In the genomic region with DNA sequence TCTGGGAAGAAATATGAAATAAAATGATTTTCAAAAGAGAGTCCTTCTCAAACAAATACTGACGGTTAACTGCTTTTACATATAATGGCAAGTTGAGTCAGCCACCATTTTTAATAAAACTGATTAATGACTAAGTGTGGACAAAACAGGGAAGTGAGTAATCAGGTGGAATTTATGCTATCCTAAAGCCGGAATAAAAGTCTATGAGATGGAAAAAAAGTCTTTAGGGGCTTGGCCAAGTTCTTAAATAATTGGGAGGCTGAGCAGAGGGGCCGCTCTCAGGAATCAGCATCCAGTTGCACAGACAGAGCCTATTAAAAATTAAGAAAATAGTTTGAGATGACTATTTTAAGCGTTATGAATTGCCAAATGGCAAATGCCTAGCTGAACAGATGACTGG, we compare ENCODE assay signal across 15 cellular contexts.
"Had no signal": no experiment of that assay in that cellular context is flagged by ENCODE, and none has a peak within 500 bp of the region (broad histone marks: within the 10 kb centered on the region; RNA-seq: fewer than 3 reads in every experiment).

No MANE protein-coding gene starts in this region.

- H3K27ac ChIP-seq: ascending aorta, cardiac muscle cell, dorsolateral prefrontal cortex, thoracic aorta had no signal

- H3K9me3 ChIP-seq: ascending aorta, thoracic aorta had no signal

- H3K36me3 ChIP-seq: ascending aorta, cardiac muscle cell, thoracic aorta had no signal

- H3K27me3 ChIP-seq: ascending aorta, cardiac muscle cell, dorsolateral prefrontal cortex had no signal

- DNase-seq: activated CD4-positive, alpha-beta T cell treated with anti-CD3 and anti-CD28 coated beads, Interleukin-2, amount 50 U/mL, for 1 hour; activated CD8-positive, alpha-beta memory T cell treated with anti-CD3 and anti-CD28 coated beads for 24 hours; activated naive CD4-positive, alpha-beta T cell; activated naive CD8-positive, alpha-beta T cell treated with anti-CD3 and anti-CD28 coated beads, Interleukin-2, amount 10 ng/mL, durations not matched to agents 7 days and 5 days; dorsolateral prefrontal cortex; endodermal cell; kidney glomerular epithelial cell; mesendoderm; nucleus accumbens; stimulated activated CD4-positive, alpha-beta T cell treated with anti-CD3 and anti-CD28 coated beads, Interleukin-1b, Interleukin-23, amount 100 ng/mL, for 48 hours had no signal

- ATAC-seq: activated CD4-positive, CD25-positive, alpha-beta regulatory T cell treated with anti-CD3 and anti-CD28 coated beads, Interleukin-2, amount 50 U/mL, for 24 hours; sciatic nerve had no signal

- H3K4me3 ChIP-seq: ascending aorta, cardiac muscle cell, dorsolateral prefrontal cortex, thoracic aorta had no signal
